In the genomic region with DNA sequence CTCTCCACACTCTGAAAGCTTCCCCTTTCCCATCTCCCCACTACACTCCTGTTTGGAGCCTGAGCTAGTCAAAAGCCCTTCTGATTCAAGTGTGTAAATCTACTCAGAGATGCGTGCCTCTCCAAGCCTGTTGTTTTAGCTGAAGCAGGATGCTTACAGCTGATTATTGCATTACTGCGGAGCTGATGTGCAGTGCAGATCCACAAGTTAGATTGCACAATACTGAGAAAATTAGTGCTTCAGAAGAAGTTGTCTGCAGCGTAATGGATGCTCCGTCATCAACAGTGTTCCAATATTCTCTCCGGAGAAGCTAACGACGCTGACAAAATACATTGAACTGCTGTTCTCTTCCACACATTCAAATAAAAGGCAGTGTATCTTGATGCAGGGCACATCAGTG, we compare ENCODE assay signal across 15 cellular contexts.
"Had no signal": no experiment of that assay in that cellular context is flagged by ENCODE, and none has a peak within 500 bp of the region (broad histone marks: within the 10 kb centered on the region; RNA-seq: fewer than 3 reads in every experiment).

No MANE protein-coding gene starts in this region.

- ATAC-seq: activated naive CD8-positive, alpha-beta T cell treated with anti-CD3 and anti-CD28 coated beads, Interleukin-2, amount 50 U/mL, for 24 hours; gastrocnemius medialis; stimulated activated naive CD8-positive, alpha-beta T cell treated with anti-CD3 and anti-CD28 coated beads, Interleukin-15, amount 100 ng/mL, for 72 hours had no signal

- H3K9me3 Mint-ChIP-seq: activated naive CD8-positive, alpha-beta T cell treated with anti-CD3 and anti-CD28 coated beads, Interleukin-2, amount 50 U/mL, for 24 hours; stimulated activated naive CD8-positive, alpha-beta T cell treated with anti-CD3 and anti-CD28 coated beads, Interleukin-15, amount 100 ng/mL, for 72 hours had no signal

- H3K9me3 ChIP-seq: ascending aorta, colonic mucosa, gastrocnemius medialis, testis had no signal

- DNase-seq: activated CD4-positive, alpha-beta T cell treated with anti-CD3 and anti-CD28 coated beads for 4 hours; activated CD8-positive, alpha-beta memory T cell treated with anti-CD3 and anti-CD28 coated beads for 24 hours; activated naive CD4-positive, alpha-beta T cell treated with Interleukin-2 at 50 U/mL for 16 hours; activated naive CD8-positive, alpha-beta T cell treated with anti-CD3 and anti-CD28 coated beads, Interleukin-2, amount 50 U/mL, for 24 hours; colonic mucosa; effector CD4-positive, alpha-beta T cell; gastrocnemius medialis; kidney glomerular epithelial cell; stimulated activated CD4-positive, alpha-beta T cell treated with anti-CD3 and anti-CD28 coated beads, Interleukin-4, amount 100 ng/mL, for 4 hours; stimulated activated naive CD8-positive, alpha-beta T cell treated with anti-CD3 and anti-CD28 coated beads, Interleukin-15, amount 100 ng/mL, for 72 hours; testis; WERI-Rb-1 had no signal

- H3K4me1 ChIP-seq: ascending aorta, colonic mucosa, gastrocnemius medialis, testis had no signal

- H3K9ac ChIP-seq: parathyroid adenoma had no signal

- H3K4me3 ChIP-seq: ascending aorta, colonic mucosa, gastrocnemius medialis, skin epidermis, testis had no signal

- H3K27ac Mint-ChIP-seq: activated naive CD8-positive, alpha-beta T cell treated with anti-CD3 and anti-CD28 coated beads, Interleukin-2, amount 50 U/mL, for 24 hours had no signal

- H3K4me3 Mint-ChIP-seq: activated naive CD8-positive, alpha-beta T cell treated with anti-CD3 and anti-CD28 coated beads, Interleukin-2, amount 50 U/mL, for 24 hours; stimulated activated naive CD8-positive, alpha-beta T cell treated with anti-CD3 and anti-CD28 coated beads, Interleukin-15, amount 100 ng/mL, for 72 hours had no signal

- H3K27ac ChIP-seq: ascending aorta, colonic mucosa, gastrocnemius medialis, parathyroid adenoma, skin epidermis, testis, WERI-Rb-1 had no signal

- H3K4me1 Mint-ChIP-seq: activated naive CD8-positive, alpha-beta T cell treated with anti-CD3 and anti-CD28 coated beads, Interleukin-2, amount 50 U/mL, for 24 hours; stimulated activated naive CD8-positive, alpha-beta T cell treated with anti-CD3 and anti-CD28 coated beads, Interleukin-15, amount 100 ng/mL, for 72 hours had no signal

- H2AFZ ChIP-seq: parathyroid adenoma had no signal

- H3K79me2 ChIP-seq: parathyroid adenoma had no signal

- H3K36me3 ChIP-seq: ascending aorta, colonic mucosa, gastrocnemius medialis, WERI-Rb-1 had no signal

- H3K27me3 ChIP-seq: ascending aorta, colonic mucosa, testis had no signal
